In genomic region chr1:154784924-154785531, GRCh38 we compare ENCODE assay signal across 9 cellular contexts.
DNase-seq lines count a peak whose midpoint lies in the region; ATAC-seq and TF ChIP-seq lines count a peak whose summit lies in the region.
"Had no signal": no experiment of that assay in that cellular context is flagged by ENCODE, and none has a peak within 500 bp of the region (broad histone marks: within the 10 kb centered on the region; RNA-seq: fewer than 3 reads in every experiment).

No MANE protein-coding gene starts in this region.

- H3K4me2 ChIP-seq in PC-9 = no peak overlapping the region

- peak overlapping the region; percentile 55 for H3K4me3 Mint-ChIP-seq in CD4-positive, alpha-beta T cell
- H3K4me3 Mint-ChIP-seq in activated naive CD8-positive, alpha-beta T cell treated with anti-CD3 and anti-CD28 coated beads for 36 hours = peak overlapping the region; percentile 53

- peak; percentile 16 to 65 (median 42) for DNase-seq in CD4-positive, alpha-beta T cell
- DNase-seq in HuH-7.5 (ENCODE audit: low spot score) = peak; percentile 33
- peak; percentile 54 for DNase-seq in activated naive CD8-positive, alpha-beta T cell treated with anti-CD3 and anti-CD28 coated beads for 36 hours
- DNase-seq in stimulated activated CD4-positive, alpha-beta T cell treated with anti-CD3 and anti-CD28 coated beads, Interleukin-4, amount 100 ng/mL, for 4 hours = peak; percentile 22 to 72
- DNase-seq in midbrain (lab: John Stamatoyannopoulos, UW) = no peak
- no peak for DNase-seq in PC-9
- DNase-seq in KG1 (lab: John Stamatoyannopoulos, UW) = no peak

- no peak overlapping the region for H3K4me3 ChIP-seq in PC-9

- no peaks in the 10 kb centered on the region for H3K36me3 ChIP-seq in PC-9 (ENCODE audit: low read depth)

- H3K9me2 ChIP-seq in PC-9 (ENCODE audit: insufficient read depth) = no peaks in the 10 kb centered on the region

- H3K9me3 Mint-ChIP-seq in CD4-positive, alpha-beta T cell = no peaks in the 10 kb centered on the region
- no peaks in the 10 kb centered on the region for H3K9me3 Mint-ChIP-seq in activated naive CD8-positive, alpha-beta T cell treated with anti-CD3 and anti-CD28 coated beads for 36 hours

- H3K9me3 ChIP-seq in CD4-positive, alpha-beta T cell (ENCODE audit: control insufficient read depth, low read length) = no peaks in the 10 kb centered on the region
- no peaks in the 10 kb centered on the region for H3K9me3 ChIP-seq in PC-9 (ENCODE audit: insufficient read depth, low read depth)

- no peaks in the 10 kb centered on the region for H4K20me1 ChIP-seq in PC-9 (ENCODE audit: insufficient read depth)

- H2AFZ ChIP-seq in PC-9 = no peak overlapping the region
- H2AFZ ChIP-seq: parathyroid adenoma had no signal

- H3K27me3 Mint-ChIP-seq in CD4-positive, alpha-beta T cell = no peaks in the 10 kb centered on the region
- no peaks in the 10 kb centered on the region for H3K27me3 Mint-ChIP-seq in activated naive CD8-positive, alpha-beta T cell treated with anti-CD3 and anti-CD28 coated beads for 36 hours

- POLR2A ChIA-PET in CD4-positive, alpha-beta T cell (lab: Charles Lee) = interaction anchor here (0.6 to 2.0 kb wide), 5 partner anchors 15 to 562 kb away, joined by 3 to 5 read pairs (median 3); no protein-coding TSS in a partner anchor
- POLR2A ChIA-PET in PC-9 (lab: Charles Lee; ENCODE audit: unreplicated experiment) = no interaction called here

- intact Hi-C loops in CD4-positive, alpha-beta T cell (cut with DNase I, micrococcal nuclease) = no loop called here
- intact Hi-C loops in PC-9 (cut with micrococcal nuclease; ENCODE audit: unreplicated experiment) = no loop called here

- no peaks in the 10 kb centered on the region for H3K79me2 ChIP-seq in PC-9 (ENCODE audit: low read depth)
- H3K79me2 ChIP-seq: parathyroid adenoma had no signal

- CTCF ChIA-PET in CD4-positive, alpha-beta T cell (lab: Charles Lee) = no interaction called here
- CTCF ChIA-PET in PC-9 (lab: Charles Lee) = no interaction called here

- H3K27ac ChIP-seq in CD4-positive, alpha-beta T cell (ENCODE audit: low read depth, low read length) = peak overlapping the region; percentile 79
- no peak overlapping the region for H3K27ac ChIP-seq in PC-9
- H3K27ac ChIP-seq: parathyroid adenoma had no signal

- no peaks in the 10 kb centered on the region for H3F3A ChIP-seq in PC-9 (ENCODE audit: insufficient read depth, low read depth)

- H3K36me3 Mint-ChIP-seq in CD4-positive, alpha-beta T cell (ENCODE audit: low read depth) = no peaks in the 10 kb centered on the region
- no peaks in the 10 kb centered on the region for H3K36me3 Mint-ChIP-seq in activated naive CD8-positive, alpha-beta T cell treated with anti-CD3 and anti-CD28 coated beads for 36 hours

- peaks cover 37% of the 10 kb centered on the region for H3K4me1 Mint-ChIP-seq in CD4-positive, alpha-beta T cell (ENCODE audit: low read depth)
- peaks cover 40% of the 10 kb centered on the region for H3K4me1 Mint-ChIP-seq in activated naive CD8-positive, alpha-beta T cell treated with anti-CD3 and anti-CD28 coated beads for 36 hours

- TF ChIP-seq CTCF in CD4-positive, alpha-beta T cell (IDR thresholded peaks at IDR 0.05) = no peak
- TF ChIP-seq CTCF in PC-9 (conservative IDR thresholded peaks at IDR 0.05) = no peak

- no TSS peak for BruUV-seq in PC-9 (replicated peaks; lab: Mats Ljungman, UMichigan)

- peak overlapping the region; percentile 89 for H3K27ac Mint-ChIP-seq in CD4-positive, alpha-beta T cell
- H3K27ac Mint-ChIP-seq in activated naive CD8-positive, alpha-beta T cell treated with anti-CD3 and anti-CD28 coated beads for 36 hours = peak overlapping the region; percentile 94

- peak; percentile 95 for ATAC-seq in CD4-positive, alpha-beta T cell (ENCODE audit: poor library complexity)
- ATAC-seq in GM19455 (IDR thresholded peaks at IDR 0.05; ENCODE audit: unreplicated experiment) = peak; percentile 81

- H3K27me3 ChIP-seq in CD4-positive, alpha-beta T cell (ENCODE audit: control insufficient read depth, insufficient read depth, low read length) = no peaks in the 10 kb centered on the region
- H3K27me3 ChIP-seq in PC-9 (ENCODE audit: insufficient read depth, low read depth) = peaks cover 63% of the 10 kb centered on the region

- no peaks in the 10 kb centered on the region for H3K4me1 ChIP-seq in PC-9 (replicated peaks; ENCODE audit: insufficient read depth)
- H3K4me1 ChIP-seq: parathyroid adenoma had no signal

Comparison
In these comparisons a context has a peak if more than half of its experiments do, and no peak if none do; other contexts are left out.
1. DNase-seq: peak in CD4-positive, alpha-beta T cell (10 of 10), HuH-7.5 (single experiment), activated naive CD8-positive, alpha-beta T cell treated with anti-CD3 and anti-CD28 coated beads for 36 hours (single experiment) and stimulated activated CD4-positive, alpha-beta T cell treated with anti-CD3 and anti-CD28 coated beads, Interleukin-4, amount 100 ng/mL, for 4 hours (2 of 2); none in midbrain (single experiment), PC-9 (0 of 2) and KG1 (single experiment).